Comparison of ENCODE assay signal across 1 cellular context in genomic region chr22:50683086-50683993, GRCh38.
TF ChIP-seq lines count a peak whose summit lies in the region.

No MANE protein-coding gene starts in this region.

TF ChIP-seq in HepG2, 621 proteins besides CTCF, POLR2A, EP300 and RAD21:
- TF ChIP-seq, protein P1, sequence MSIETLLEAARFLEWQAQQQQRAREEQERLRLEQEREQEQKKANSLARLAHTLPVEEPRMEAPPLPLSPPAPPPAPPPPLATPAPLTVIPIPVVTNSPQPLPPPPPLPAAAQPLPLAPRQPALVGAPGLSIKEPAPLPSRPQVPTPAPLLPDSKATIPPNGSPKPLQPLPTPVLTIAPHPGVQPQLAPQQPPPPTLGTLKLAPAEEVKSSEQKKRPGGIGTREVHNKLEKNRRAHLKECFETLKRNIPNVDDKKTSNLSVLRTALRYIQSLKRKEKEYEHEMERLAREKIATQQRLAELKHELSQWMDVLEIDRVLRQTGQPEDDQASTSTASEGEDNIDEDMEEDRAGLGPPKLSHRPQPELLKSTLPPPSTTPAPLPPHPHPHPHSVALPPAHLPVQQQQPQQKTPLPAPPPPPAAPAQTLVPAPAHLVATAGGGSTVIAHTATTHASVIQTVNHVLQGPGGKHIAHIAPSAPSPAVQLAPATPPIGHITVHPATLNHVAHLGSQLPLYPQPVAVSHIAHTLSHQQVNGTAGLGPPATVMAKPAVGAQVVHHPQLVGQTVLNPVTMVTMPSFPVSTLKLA (IDR thresholded peaks at IDR 0.05) = peak; percentile 58; the same call in 1 of the 2 replicates
- TF ChIP-seq ZNF839 (CRISPR knock-in tag; IDR thresholded peaks at IDR 0.05; ENCODE audit: borderline replicate concordance) = no peak
